8 cellular contexts compared by ENCODE assay signal in the genomic region with DNA sequence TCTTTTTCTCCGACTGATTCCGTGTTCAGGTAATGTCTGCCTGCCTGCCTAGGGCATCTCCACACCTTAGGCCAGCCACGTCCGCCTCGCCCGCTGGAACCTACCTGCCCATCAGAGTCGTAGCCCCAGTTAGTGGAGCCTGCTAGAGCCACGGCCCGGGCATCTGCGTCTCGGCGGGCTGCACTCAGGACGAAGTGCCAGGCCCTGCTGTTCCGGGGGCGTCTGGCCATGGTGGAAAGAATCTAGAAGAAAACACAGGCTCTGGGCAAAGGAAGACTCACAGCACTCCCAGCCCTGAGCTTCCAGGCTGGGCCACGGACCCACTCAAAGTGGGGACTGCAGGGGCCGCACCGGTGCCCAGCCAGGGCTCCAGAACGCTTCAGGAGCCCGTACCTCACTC. TPM values are rescaled to one million over a fixed set of nuclear protein-coding genes. Genes with fewer than 3 reads are reported as not detected.
DNase-seq lines count a peak whose midpoint lies in the region; ATAC-seq and TF ChIP-seq lines count a peak whose summit lies in the region.

No MANE protein-coding gene starts in this region.

- peaks cover 13% of the 10 kb centered on the region for H3K4me1 ChIP-seq in colonic mucosa
- H3K4me1 ChIP-seq in mucosa of descending colon (ENCODE audit: low read depth), result peaks cover 17% of the 10 kb centered on the region
- peaks cover 59% of the 10 kb centered on the region for H3K4me1 ChIP-seq in vagina

- ATAC-seq in Right ventricle myocardium inferior, result no peak
- no peak for ATAC-seq in mucosa of descending colon

- H3K36me3 ChIP-seq in colonic mucosa (no peaks in the 10 kb centered on the region), mucosa of descending colon (ENCODE audit: low read depth) (peaks cover 9% of the 10 kb centered on the region), vagina (peaks cover 0 to 30% of the 10 kb centered on the region in 2 donors)

- peak overlapping the region; percentile 68 to 74 for H3K9ac ChIP-seq in colonic mucosa (ENCODE audit: low read depth in 2 of 2, low read length in 2 of 2)

- DNase-seq in Right ventricle myocardium inferior (ENCODE audit: missing footprints) (peak; percentile 54), cardiac septum (ENCODE audit: low spot score) (no peak), colonic mucosa (no peak), mucosa of descending colon (peak in 1 of 3 donors; percentile 36), vagina (ENCODE audit: extremely low spot score in 2 of 2) (no peak), DMS 273 (lab: John Stamatoyannopoulos, UW; ENCODE audit: unreplicated experiment) (no peak), NCI-H2081 (lab: John Stamatoyannopoulos, UW) (no peak)
- no peak for DNase-seq in stimulated activated CD8-positive, alpha-beta memory T cell treated with anti-CD3 and anti-CD28 coated beads, Interleukin-4, amount 100 ng/mL, for 48 hours

- peak overlapping the region; percentile 96 for H3K4me3 ChIP-seq in colonic mucosa
- peak overlapping the region; percentile 69 for H3K4me3 ChIP-seq in mucosa of descending colon
- H3K4me3 ChIP-seq in vagina, result peak overlapping the region; percentile 77 to 89

- H3K27me3 ChIP-seq in colonic mucosa (no peaks in the 10 kb centered on the region), vagina (no peaks in the 10 kb centered on the region)

- no peak for TF ChIP-seq POLR2A in vagina (IDR thresholded peaks at IDR 0.05)

- H3K27ac ChIP-seq in colonic mucosa (peak overlapping the region; percentile 88), vagina (peak overlapping the region; percentile 67)

- intact Hi-C loops in Right ventricle myocardium inferior (cut with DNase I), result loop anchor here (5.0 kb wide), 1 partner anchor 74 kb away; the partner anchor contains the start of gene MAPK8IP3
- intact Hi-C loops in cardiac septum (cut with DNase I), result loop anchor here (5.0 kb wide), 1 partner anchor 161 kb away; the partner anchor contains the start of gene MSRB1
- intact Hi-C loops in colonic mucosa (cut with DNase I), result no loop called here
- intact Hi-C loops in mucosa of descending colon (cut with DNase I, micrococcal nuclease), result no loop called here
- intact Hi-C loops in vagina (cut with DNase I), result no loop called here

- TF ChIP-seq CTCF in colonic mucosa (IDR thresholded peaks at IDR 0.05) (no peak), mucosa of descending colon (IDR thresholded peaks at IDR 0.05) (no peak), vagina (IDR thresholded peaks at IDR 0.05) (no peak)

- H3K9me3 ChIP-seq in colonic mucosa (no peaks in the 10 kb centered on the region), mucosa of descending colon (no peaks in the 10 kb centered on the region), vagina (no peaks in the 10 kb centered on the region)

RNA-seq across cellular contexts. Expression of gene SPSB3, which starts 1.1 kb away (rescaled TPM):
- total RNA-seq in Right ventricle myocardium inferior, result 36.1 TPM
- total RNA-seq in cardiac septum, result 24.2 TPM
- 10 to 100 TPM; 32.7 to 35.9 TPM for total RNA-seq in colonic mucosa
- total RNA-seq in mucosa of descending colon, result 10 to 100 TPM; 39.7 to 56.5 (median 52.2) TPM
- total RNA-seq in vagina, result 75.9 TPM

RNA-seq across cellular contexts. Expression of gene NUBP2, which starts 1.5 kb away (rescaled TPM):
- total RNA-seq in Right ventricle myocardium inferior (37.9 TPM), cardiac septum (32.3 TPM), colonic mucosa (10 to 100 TPM; 30.0 to 72.8 TPM), mucosa of descending colon (10 to 100 TPM; 32.1 to 43.1 (median 39.3) TPM), vagina (40.8 TPM)

RNA-seq across cellular contexts. Expression of gene MRPS34, which starts 8.3 kb away (rescaled TPM):
- total RNA-seq in Right ventricle myocardium inferior (80.8 TPM), cardiac septum (63.4 TPM), colonic mucosa (100 to 1,000 TPM; 106 to 227 TPM), mucosa of descending colon (100 to 1,000 TPM in 1 of 3 donors, 10 to 100 TPM in 2; 89.1 to 107 (median 91.0) TPM), vagina (89.6 TPM)

RNA-seq across cellular contexts. Expression of gene EME2, which starts 8.6 kb away (rescaled TPM):
- total RNA-seq in Right ventricle myocardium inferior, result 8.2 TPM
- total RNA-seq in cardiac septum, result 14.9 TPM
- total RNA-seq in colonic mucosa, result 10 to 100 TPM; 16.7 to 30.6 TPM
- total RNA-seq in mucosa of descending colon, result 10 to 100 TPM; 18.4 to 43.1 (median 24.7) TPM
- total RNA-seq in vagina, result 13.5 TPM

RNA-seq across cellular contexts. Expression of gene NME3, which starts 9.9 kb away (rescaled TPM):
- total RNA-seq in Right ventricle myocardium inferior, result 33.9 TPM
- total RNA-seq in cardiac septum, result 31.7 TPM
- total RNA-seq in colonic mucosa, result 10 to 100 TPM; 61.3 to 79.7 TPM
- 10 to 100 TPM; 49.1 to 66.0 (median 56.0) TPM for total RNA-seq in mucosa of descending colon
- 96.0 TPM for total RNA-seq in vagina

Comparison
In these comparisons a context has a peak if more than half of its experiments do, and no peak if none do; other contexts are left out.
1. intact Hi-C loops: an anchor here in Right ventricle myocardium inferior (5.0 kb wide) and cardiac septum (5.0 kb wide); none called in colonic mucosa, mucosa of descending colon and vagina.